8 cellular contexts compared by ENCODE assay signal in the genomic region with DNA sequence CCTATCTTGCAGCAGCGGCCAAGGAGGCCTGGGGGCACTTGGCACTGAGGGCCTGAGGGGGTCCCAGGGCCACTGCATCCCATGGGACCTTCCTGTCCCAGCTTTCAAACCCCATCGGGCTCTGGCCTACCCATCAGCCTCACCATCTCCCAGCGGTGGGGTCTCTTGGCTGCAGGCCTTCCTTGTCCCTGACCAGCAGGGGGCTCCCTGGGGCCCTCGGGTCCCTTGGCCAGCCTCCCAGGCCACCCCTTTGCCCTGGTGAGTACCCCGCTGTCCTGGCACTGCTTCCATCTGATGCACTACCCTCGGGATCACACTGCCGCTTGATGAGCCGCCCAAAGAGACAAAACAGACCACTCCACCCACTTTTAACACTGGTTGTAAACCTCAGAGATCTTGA. TPM values are rescaled to one million over a fixed set of nuclear protein-coding genes. Genes with fewer than 3 reads are reported as not detected.
DNase-seq lines count a peak whose midpoint lies in the region; ATAC-seq, FAIRE-seq and TF ChIP-seq lines count a peak whose summit lies in the region.

No MANE protein-coding gene starts in this region.

- no peak overlapping the region for H3K23ac ChIP-seq in H1 (ENCODE audit: insufficient read length)

- TF ChIP-seq POLR2A in H1 (IDR thresholded peaks at IDR 0.05; ENCODE audit: control extremely low read depth in 1 of 2, low read depth in 2 of 2, low read length in 2 of 2) = no peak

- no peak overlapping the region for H2BK15ac ChIP-seq in H1 (ENCODE audit: low read length)

- 77% methylated on average over 8 of the region's 8 CpGs; no CpG with 5 or more reads in 1 of the 2 experiments for WGBS in H1 (ENCODE audit: extremely low coverage in 1 of 2, insufficient coverage in 1 of 2, insufficient read length in 1 of 2, insufficient replicate concordance in 2 of 2, low coverage in 1 of 2, low lambda C conversion rate in 2 of 2, missing lambda C conversion rate in 1 of 2), 2 experiments

- CTCF ChIA-PET in RWPE1 (lab: Yijun Ruan, JAX) (interaction anchor here (0.6 to 1.2 kb wide), 4 partner anchors 8 to 293 kb away, joined by 3 to 4 read pairs (median 3); no protein-coding TSS in a partner anchor), H1 (lab: Charles Lee; ENCODE audit: partially characterized antibody) (interaction anchor here (0.6 to 5.0 kb wide), 17 partner anchors 9 to 291 kb away, joined by 3 to 37 read pairs (median 4); no protein-coding TSS in a partner anchor)

- TF ChIP-seq CTCF in RWPE1 (conservative IDR thresholded peaks at IDR 0.05; ENCODE audit: low read depth) (peak; percentile 35; the same call in 1 of the 2 replicates), H1 (IDR thresholded peaks at IDR 0.05; ENCODE audit: control extremely low read depth in 1 of 3, insufficient read depth in 1 of 3, low read depth in 1 of 3, low read length in 3 of 3) (peak in 2 of 3 experiments; percentile 58 to 62; a peak in 3 of 4 replicates)

- H3K27ac ChIP-seq in RWPE1 (no peak overlapping the region; the same call in 1 of the 2 replicates), H1 (ENCODE audit: low read depth, low read length) (no peak overlapping the region)

- no peak overlapping the region for H2AFZ ChIP-seq in H1 (ENCODE audit: low read length)

- 0 out of 2 replicates have a peak, but pooled peaks cover 6% of the 10 kb centered on the region for H3K79me1 ChIP-seq in H1 (ENCODE audit: low read depth, low read length)

- H2BK5ac ChIP-seq in H1 (ENCODE audit: low read depth, low read length) = no peak overlapping the region

- no peak for TF ChIP-seq EP300 in H1 (IDR thresholded peaks at IDR 0.05; ENCODE audit: borderline replicate concordance in 1 of 2, low read depth in 2 of 2, low read length in 2 of 2)

- no peak overlapping the region for H4K5ac ChIP-seq in H1 (ENCODE audit: insufficient read length, low read depth, low read length)

- H2BK120ac ChIP-seq in H1 (replicated peaks; ENCODE audit: low read depth, low read length) = no peak overlapping the region

- H3K27me3 ChIP-seq in H1 (replicated peaks in 1 of 4; ENCODE audit: control insufficient read depth in 3 of 4, extremely low read depth in 1 of 4, insufficient read depth in 3 of 4, low read length in 3 of 4) = no peaks in the 10 kb centered on the region; a peak in 1 of 7 replicates

- peaks cover 0 to 6% of the 10 kb centered on the region in 2 experiments for H4K20me1 ChIP-seq in H1 (replicated peaks in 1 of 2; ENCODE audit: control insufficient read depth in 1 of 2, insufficient read depth in 2 of 2, low read length in 2 of 2)

- no peak overlapping the region for H2BK12ac ChIP-seq in H1 (ENCODE audit: low read depth, low read length)

- H4K8ac ChIP-seq in H1 (ENCODE audit: extremely low read depth, insufficient read depth, low read length) = no peak overlapping the region

- no peaks in the 10 kb centered on the region for H3K36me3 ChIP-seq in H1 (ENCODE audit: control insufficient read depth in 2 of 4, insufficient read depth in 4 of 4, low read length in 3 of 4)

- H3K14ac ChIP-seq in H1 (ENCODE audit: insufficient read length) = no peak overlapping the region

- no peak overlapping the region for H2AK5ac ChIP-seq in H1 (ENCODE audit: low read depth, low read length)

- H3K9ac ChIP-seq in H1 (replicated peaks in 1 of 4; ENCODE audit: extremely low read depth in 1 of 4, low read depth in 3 of 4, low read length in 3 of 4) = no peak overlapping the region

- no peaks in the 10 kb centered on the region for H3K9me3 ChIP-seq in H1 (ENCODE audit: insufficient read depth in 2 of 2, low read depth in 1 of 2, low read length in 1 of 2)

- no peak overlapping the region for H3K18ac ChIP-seq in H1 (ENCODE audit: extremely low read depth, low read length)

- no peak overlapping the region for H3K4ac ChIP-seq in H1 (replicated peaks; ENCODE audit: insufficient read length, low read depth, low read length)

- H3K4me3 ChIP-seq in H1 (ENCODE audit: extremely low read depth in 1 of 4, insufficient read depth in 2 of 4, low read depth in 3 of 4, low read length in 4 of 4) = no peak overlapping the region

- ATAC-seq in GM18867 (IDR thresholded peaks at IDR 0.05; ENCODE audit: unreplicated experiment) = no peak

- peak; percentile 48 to 66 for TF ChIP-seq RAD21 in H1 (IDR thresholded peaks at IDR 0.05 in 1 of 2, conservative IDR thresholded peaks at IDR 0.05 in 1 of 2; ENCODE audit: low read depth in 2 of 2, low read length in 2 of 2)

- peaks cover 3% of the 10 kb centered on the region; the same call in 1 of the 2 replicates for H3K23me2 ChIP-seq in H1 (ENCODE audit: low read depth, low read length)

- H3K56ac ChIP-seq in H1 (replicated peaks; ENCODE audit: insufficient read length, low read depth, low read length) = no peak overlapping the region

- no peak overlapping the region for H4K91ac ChIP-seq in H1 (replicated peaks; ENCODE audit: insufficient read length, low read length)

- no peaks in the 10 kb centered on the region for H3K79me2 ChIP-seq in H1 (ENCODE audit: control insufficient read depth in 1 of 2, insufficient read depth in 2 of 2, low read length in 2 of 2)

- H2BK20ac ChIP-seq in H1 (ENCODE audit: low read length) = no peak overlapping the region

- DNase-seq in activated T-cell treated with anti-CD3 and anti-CD28 coated beads for 48 hours (ENCODE audit: low read depth) (peak; percentile 28), activated T-cell treated with anti-CD3 and anti-CD28 coated beads for 4 hours (no peak), RWPE1 (ENCODE audit: low spot score) (no peak), H1 (ENCODE audit: low read depth in 1 of 2, low spot score in 2 of 2) (peak in 1 of 2 experiments; percentile 66), nucleus accumbens (lab: John Stamatoyannopoulos, UW) (no peak), NCI-H1436 treated with DMSO at 0.1 percent for 48 hours (lab: John Stamatoyannopoulos, UW) (no peak)
- peak; percentile 56 to 59 for DNase-seq in stimulated activated CD4-positive, alpha-beta T cell treated with anti-CD3 and anti-CD28 coated beads, Interleukin-2, amount 100 ng/mL, for 24 hours

- no peaks in the 10 kb centered on the region for H3K4me1 ChIP-seq in H1 (replicated peaks in 1 of 4; ENCODE audit: control insufficient read depth in 3 of 4, insufficient read depth in 4 of 4, low read length in 3 of 4)

- H3K4me2 ChIP-seq in H1 (ENCODE audit: insufficient read depth in 1 of 2, low read depth in 2 of 2, low read length in 2 of 2) = no peak overlapping the region

- no peak for FAIRE-seq in H1 (lab: Jason Lieb, UNC)

- POLR2A ChIA-PET in RWPE1 (lab: Yijun Ruan, JAX; ENCODE audit: low non-redundant PET) = no interaction called here
- POLR2A ChIA-PET in H1 (lab: Charles Lee; ENCODE audit: partially characterized antibody) = interaction anchor here (1.1 kb wide), 1 partner anchor 19 kb away, joined by 3 read pairs; no protein-coding TSS in a partner anchor

TF ChIP-seq in H1, 55 proteins besides CTCF, POLR2A, EP300 and RAD21:
- TF ChIP-seq, protein P1, sequence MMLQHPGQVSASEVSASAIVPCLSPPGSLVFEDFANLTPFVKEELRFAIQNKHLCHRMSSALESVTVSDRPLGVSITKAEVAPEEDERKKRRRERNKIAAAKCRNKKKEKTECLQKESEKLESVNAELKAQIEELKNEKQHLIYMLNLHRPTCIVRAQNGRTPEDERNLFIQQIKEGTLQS (IDR thresholded peaks at IDR 0.05; ENCODE audit: insufficient read depth, low read depth, low read length) = no peak
- no peak for TF ChIP-seq SIX5 (IDR thresholded peaks at IDR 0.05; ENCODE audit: low read depth, low read length)
- no peak for TF ChIP-seq SUZ12 (IDR thresholded peaks at IDR 0.05; ENCODE audit: low read length)
- TF ChIP-seq SP2 (IDR thresholded peaks at IDR 0.05; ENCODE audit: low read length) = no peak
- no peak for TF ChIP-seq CBX5 (IDR thresholded peaks at IDR 0.05; ENCODE audit: low read depth, low read length)
- TF ChIP-seq RNF2 (IDR thresholded peaks at IDR 0.05; ENCODE audit: borderline replicate concordance, low read depth, low read length, missing control alignments, poor library complexity, severe bottlenecking) = no peak
- no peak for TF ChIP-seq NRF1 (IDR thresholded peaks at IDR 0.05; ENCODE audit: low read depth, low read length)
- TF ChIP-seq RBBP5 (IDR thresholded peaks at IDR 0.05; ENCODE audit: borderline replicate concordance, low read depth, low read length) = no peak
- no peak for TF ChIP-seq EZH2 (IDR thresholded peaks at IDR 0.05; ENCODE audit: low read depth, low read length, severe bottlenecking)
TF ChIP-seq in H1: peak in this region for 0.

RNA-seq across cellular contexts. Expression of a gene that starts 43.5 kb away (rescaled TPM):
- 103 and 108 TPM in 2 replicates for total RNA-seq in H1 (2021; fragmentation: NEBNext Ultra II Directional; extraction: Animal tissue kit (Norgen Biotek cat#: 25700))
- 75.3 and 86.9 TPM in 2 replicates for polyA plus RNA-seq in H1 (2011; rRNA removed)
- polyA plus RNA-seq in H1 (2011; cell fraction: cytosol; rRNA removed) = 100 TPM
- polyA plus RNA-seq in H1 (2011; cell fraction: nucleus; rRNA removed) = 111 TPM
- polyA plus RNA-seq in H1 (2012, experiment 1 of 2) = 87.6 to 97.6 TPM (median 91.7 TPM) in 4 replicates
- polyA plus RNA-seq in H1 (2012, experiment 2 of 2) = 83.3 TPM
- 64.5 TPM for polyA plus RNA-seq in H1 (2013, experiment 1 of 2)
- polyA plus RNA-seq in H1 (2013, experiment 2 of 2) = 68.0 TPM
- polyA minus RNA-seq in H1 (2011; rRNA and poly(A)+ RNA removed) = 91.6 and 96.9 TPM in 2 replicates
- 38.1 TPM for polyA minus RNA-seq in H1 (2011; cell fraction: cytosol; rRNA and poly(A)+ RNA removed)
- polyA minus RNA-seq in H1 (2011; cell fraction: nucleus; rRNA and poly(A)+ RNA removed) = 51.1 TPM

RNA-seq across cellular contexts. Expression of a gene that starts 55.0 kb away (rescaled TPM):
- total RNA-seq in H1 (2021; fragmentation: NEBNext Ultra II Directional; extraction: Animal tissue kit (Norgen Biotek cat#: 25700)) = 4.1 and 4.9 TPM in 2 replicates
- polyA plus RNA-seq in H1 (2011; rRNA removed) = 2.4 and 4.3 TPM in 2 replicates
- polyA plus RNA-seq in H1 (2011; cell fraction: cytosol; rRNA removed) = 3.8 TPM
- polyA plus RNA-seq in H1 (2011; cell fraction: nucleus; rRNA removed) = 3.8 TPM
- 1.9 to 3.7 TPM (median 3.2 TPM) in 4 replicates for polyA plus RNA-seq in H1 (2012, experiment 1 of 2)
- polyA plus RNA-seq in H1 (2012, experiment 2 of 2) = 3.3 TPM
- 3.1 TPM for polyA plus RNA-seq in H1 (2013, experiment 1 of 2)
- polyA plus RNA-seq in H1 (2013, experiment 2 of 2) = 3.0 TPM
- 0.71 and 1.2 TPM in 2 replicates for polyA minus RNA-seq in H1 (2011; rRNA and poly(A)+ RNA removed)
- polyA minus RNA-seq in H1 (2011; cell fraction: cytosol; rRNA and poly(A)+ RNA removed) = 2.1 TPM
- 2.0 TPM for polyA minus RNA-seq in H1 (2011; cell fraction: nucleus; rRNA and poly(A)+ RNA removed)

Comparison
In these comparisons a context has a peak if more than half of its experiments do, and no peak if none do; other contexts are left out.
1. DNase-seq: peak in activated T-cell treated with anti-CD3 and anti-CD28 coated beads for 48 hours (single experiment) and stimulated activated CD4-positive, alpha-beta T cell treated with anti-CD3 and anti-CD28 coated beads, Interleukin-2, amount 100 ng/mL, for 24 hours (2 of 2); none in activated T-cell treated with anti-CD3 and anti-CD28 coated beads for 4 hours (single experiment), RWPE1 (single experiment), nucleus accumbens (0 of 56) and NCI-H1436 treated with DMSO at 0.1 percent for 48 hours (single experiment).